ENCODE assay signal across 13 cellular contexts in genomic region chr7:122369756-122370155, GRCh38.
DNase-seq lines count a peak whose midpoint lies in the region; TF ChIP-seq lines count a peak whose summit lies in the region.
"Had no signal": no experiment of that assay in that cellular context is flagged by ENCODE, and none has a peak within 500 bp of the region (broad histone marks: within the 10 kb centered on the region; RNA-seq: fewer than 3 reads in every experiment).

No MANE protein-coding gene starts in this region.

- H3K4me3 ChIP-seq in WERI-Rb-1 (ENCODE audit: low read depth, low read length) (no peak overlapping the region), retinal pigment epithelial cell (ENCODE audit: low read length) (no peak overlapping the region)
- H3K4me3 ChIP-seq: BLaER1 treated with 17β-estradiol and CSF1 and Interleukin-3, amounts not matched to agents 10 nM and 100 nM had no signal

- no peaks in the 10 kb centered on the region for H3K36me3 ChIP-seq in WERI-Rb-1
- H3K36me3 ChIP-seq: BLaER1 treated with 17β-estradiol and CSF1 and Interleukin-3, amounts not matched to agents 10 nM and 100 nM had no signal

- H3K27me3 ChIP-seq in WERI-Rb-1 (ENCODE audit: insufficient read depth, low read depth, severe bottlenecking) = no peaks in the 10 kb centered on the region
- H3K27me3 ChIP-seq: BLaER1 treated with 17β-estradiol and CSF1 and Interleukin-3, amounts not matched to agents 10 nM and 100 nM had no signal

- TF ChIP-seq CTCF in WERI-Rb-1 (IDR thresholded peaks at IDR 0.05; ENCODE audit: low read depth, low read length) (no peak), retinal pigment epithelial cell (conservative IDR thresholded peaks at IDR 0.05; ENCODE audit: low read depth, low read length) (no peak)

- DNase-seq in D341Med (ENCODE audit: low spot score) (peak; percentile 58), NCI-H524 (lab: John Stamatoyannopoulos, UW) (peak; percentile 73 to 91), WERI-Rb-1 (peak; percentile 60), retinal pigment epithelial cell (ENCODE audit: low read depth) (peak; percentile 43), NCI-H1694 treated with DMSO at 0.1 percent for 48 hours (lab: John Stamatoyannopoulos, UW) (no peak), KG1 (lab: John Stamatoyannopoulos, UW) (no peak)
- DNase-seq in activated naive CD4-positive, alpha-beta T cell (lab: John Stamatoyannopoulos, UW) = no peak
- DNase-seq: 8988T; Calu3; CD8-positive, alpha-beta T cell; H9 had no signal

- no peaks in the 10 kb centered on the region for H3K9me3 ChIP-seq in WERI-Rb-1 (ENCODE audit: severe bottlenecking)
- H3K9me3 ChIP-seq: BLaER1 treated with 17β-estradiol and CSF1 and Interleukin-3, amounts not matched to agents 10 nM and 100 nM had no signal

- no peak overlapping the region for H3K27ac ChIP-seq in WERI-Rb-1
- H3K27ac ChIP-seq: BLaER1 treated with 17β-estradiol and CSF1 and Interleukin-3, amounts not matched to agents 10 nM and 100 nM; HL-60 had no signal

Comparison
In these comparisons a context has a peak if more than half of its experiments do, and no peak if none do; other contexts are left out.
1. DNase-seq: peak in D341Med (single experiment), NCI-H524 (2 of 2), WERI-Rb-1 (single experiment) and retinal pigment epithelial cell (single experiment); none in NCI-H1694 treated with DMSO at 0.1 percent for 48 hours (single experiment), activated naive CD4-positive, alpha-beta T cell (0 of 4) and KG1 (single experiment).